Comparison of ENCODE assay signal across 27 cellular contexts in genomic region chr1:70805641-70806040, GRCh38.
"Had no signal": no experiment of that assay in that cellular context is flagged by ENCODE, and none has a peak within 500 bp of the region (broad histone marks: within the 10 kb centered on the region; RNA-seq: fewer than 3 reads in every experiment).

No MANE protein-coding gene starts in this region.

- H3K4me1 Mint-ChIP-seq: immature natural killer cell; naive thymus-derived CD8-positive, alpha-beta T cell; nephron; neural crest cell; stimulated activated memory B cell treated with anti-CD40 and anti-IgM and Interleukin-4, amounts not matched to agents 10 μg/mL and 1 μg/mL and 100 μg/mL, for 72 hours had no signal

- H3K4me1 ChIP-seq: heart left ventricle, left lung, lower lobe of right lung, parathyroid adenoma, psoas muscle, right lobe of liver, suprapubic skin, tibial artery, uterus had no signal

- H3K4me3 ChIP-seq: heart left ventricle, left lung, lower lobe of right lung, psoas muscle, right lobe of liver, skin epidermis, suprapubic skin, thoracic aorta, tibial artery, uterus had no signal

- H3K27me3 ChIP-seq: heart left ventricle, left lung, neutrophil, right lobe of liver, suprapubic skin, tibial artery, uterus had no signal

- H3K27ac Mint-ChIP-seq: immature natural killer cell; nephron; stimulated activated memory B cell treated with anti-CD40 and anti-IgM and Interleukin-4, amounts not matched to agents 10 μg/mL and 1 μg/mL and 100 μg/mL, for 72 hours had no signal

- H2AFZ ChIP-seq: parathyroid adenoma had no signal

- H3K27me3 Mint-ChIP-seq: naive thymus-derived CD8-positive, alpha-beta T cell; stimulated activated memory B cell treated with anti-CD40 and anti-IgM and Interleukin-4, amounts not matched to agents 10 μg/mL and 1 μg/mL and 100 μg/mL, for 72 hours had no signal

- H3K4me3 Mint-ChIP-seq: immature natural killer cell; naive thymus-derived CD8-positive, alpha-beta T cell; nephron; neural crest cell; stimulated activated memory B cell treated with anti-CD40 and anti-IgM and Interleukin-4, amounts not matched to agents 10 μg/mL and 1 μg/mL and 100 μg/mL, for 72 hours had no signal

- FAIRE-seq: islet of Langerhans, kidney had no signal

- H3K9me3 Mint-ChIP-seq: neural crest cell had no signal

- H3K9ac ChIP-seq: parathyroid adenoma had no signal

- H3K36me3 Mint-ChIP-seq: stimulated activated memory B cell treated with anti-CD40 and anti-IgM and Interleukin-4, amounts not matched to agents 10 μg/mL and 1 μg/mL and 100 μg/mL, for 72 hours had no signal

- H3K79me2 ChIP-seq: parathyroid adenoma had no signal

- H3K36me3 ChIP-seq: heart left ventricle, left lung, lower lobe of right lung, neutrophil, right lobe of liver, suprapubic skin, thoracic aorta, tibial artery, uterus had no signal

- ATAC-seq: left colon; left lung; naive thymus-derived CD8-positive, alpha-beta T cell; psoas muscle; right lobe of liver; stimulated activated memory B cell treated with anti-CD40 and anti-IgM and Interleukin-4, amounts not matched to agents 10 μg/mL and 1 μg/mL and 100 μg/mL, for 72 hours had no signal

- H3K27ac ChIP-seq: heart left ventricle, left lung, lower lobe of right lung, neutrophil, parathyroid adenoma, psoas muscle, right lobe of liver, skin epidermis, suprapubic skin, thoracic aorta, tibial artery, uterus had no signal

- DNase-seq: hypothalamus; immature natural killer cell; kidney; left colon; lower lobe of right lung; mammary epithelial cell; mesenchymal stem cell; naive thymus-derived CD8-positive, alpha-beta T cell; occipital lobe; psoas muscle; right lobe of liver; stimulated activated CD4-positive, alpha-beta T cell treated with anti-CD3 and anti-CD28 coated beads, Interleukin-4, amount 100 ng/mL, for 24 hours; stimulated activated naive CD4-positive, alpha-beta T cell treated with Interleukin-2 at 50 U/mL for 16 hours; tibial artery; trophoblast cell; uterus had no signal

- H3K9me3 ChIP-seq: lower lobe of right lung, neutrophil, psoas muscle, right lobe of liver, thoracic aorta, tibial artery, uterus had no signal
